9 cellular contexts compared by ENCODE assay signal in genomic region chr2:174603280-174603679, GRCh38. TPM values are rescaled to one million over a fixed set of nuclear protein-coding genes. Genes with fewer than 3 reads are reported as not detected.
DNase-seq lines count a peak whose midpoint lies in the region; ATAC-seq and TF ChIP-seq lines count a peak whose summit lies in the region.
"Had no signal": no experiment of that assay in that cellular context is flagged by ENCODE, and none has a peak within 500 bp of the region (broad histone marks: within the 10 kb centered on the region; RNA-seq: fewer than 3 reads in every experiment).

No MANE protein-coding gene starts in this region.

- no peak overlapping the region for H3K27ac Mint-ChIP-seq in Calu3 (ENCODE audit: unreplicated experiment)
- H3K27ac Mint-ChIP-seq in natural killer cell: peak overlapping the region; percentile 81 to 83

- intact Hi-C loops in Calu3 (cut with micrococcal nuclease; ENCODE audit: unreplicated experiment) (loop anchor here (2.0 kb wide), 1 partner anchor 140 kb away; no protein-coding TSS in a partner anchor), natural killer cell (cut with micrococcal nuclease) (loop anchor here (1.0 kb wide), 2 partner anchors 25 to 141 kb away; no protein-coding TSS in a partner anchor)

- H3K9me3 Mint-ChIP-seq in Calu3 (ENCODE audit: low read depth, unreplicated experiment): peaks cover 2% of the 10 kb centered on the region
- no peaks in the 10 kb centered on the region for H3K9me3 Mint-ChIP-seq in natural killer cell

- TF ChIP-seq CTCF in Calu3 (IDR thresholded peaks at IDR 0.05; ENCODE audit: unreplicated experiment) (peak; percentile 35), GM20000 (IDR thresholded peaks at IDR 0.05; ENCODE audit: extremely low read depth, missing control alignments) (peak; percentile 58), epithelial cell of esophagus (IDR thresholded peaks at IDR 0.05; ENCODE audit: insufficient read depth, low read depth, low read length, missing control alignments) (peak; percentile 72), natural killer cell (IDR thresholded peaks at IDR 0.05) (peak; percentile 60)

- H3K4me1 Mint-ChIP-seq in Calu3 (ENCODE audit: low read depth, unreplicated experiment) (no peaks in the 10 kb centered on the region), natural killer cell (peaks cover 64 to 69% of the 10 kb centered on the region in 2 donors)

- H3K4me3 ChIP-seq in epithelial cell of esophagus (ENCODE audit: low read length): no peak overlapping the region
- H3K4me3 ChIP-seq: SK-N-MC had no signal

- H3K4me3 Mint-ChIP-seq in Calu3 (ENCODE audit: low read depth, unreplicated experiment) (no peak overlapping the region), natural killer cell (no peak overlapping the region)

- peak; percentile 44 for DNase-seq in Calu3
- DNase-seq in GM20000 (ENCODE audit: low spot score): no peak
- DNase-seq in NCI-H146 treated with DMSO at 0.1 percent for 48 hours (lab: John Stamatoyannopoulos, UW; ENCODE audit: unreplicated experiment): peak; percentile 4
- peak; percentile 39 to 43 for DNase-seq in activated CD4-positive, alpha-beta T cell treated with anti-CD3 and anti-CD28 coated beads, Interleukin-2, amount 50 U/mL, for 4 hours
- peak; percentile 76 for DNase-seq in epithelial cell of esophagus (ENCODE audit: low read depth)
- DNase-seq in natural killer cell: peak; percentile 39
- no peak for DNase-seq in GM19238 (ENCODE audit: insufficient read length, low spot score)

- H3K27me3 Mint-ChIP-seq in Calu3 (ENCODE audit: unreplicated experiment) (peaks cover 14% of the 10 kb centered on the region), natural killer cell (ENCODE audit: low read depth in 2 of 2) (no peaks in the 10 kb centered on the region)

- CTCF ChIA-PET in Calu3 (lab: Charles Lee): interaction anchor here (1.8 kb wide), 1 partner anchor 141 kb away, joined by 13 read pairs; no protein-coding TSS in a partner anchor

- BruUV-seq in Calu3 (replicated peaks; lab: Mats Ljungman, UMichigan): no TSS peak

- ATAC-seq in natural killer cell (peak; percentile 87 to 94 (median 93)), HG03469 (IDR thresholded peaks at IDR 0.05; ENCODE audit: unreplicated experiment) (no peak)

- H3K36me3 Mint-ChIP-seq in Calu3 (ENCODE audit: insufficient read depth, unreplicated experiment) (no peaks in the 10 kb centered on the region), natural killer cell (no peaks in the 10 kb centered on the region)

RNA-seq across cellular contexts. Expression of gene WIPF1, which starts 5.7 kb away (rescaled TPM):
- total RNA-seq in Calu3 (2022): 0.73 and 0.87 TPM in 2 replicates
- total RNA-seq in natural killer cell: 100 to 1,000 TPM; 508 to 640 (median 555) TPM

Comparison
In these comparisons a context has a peak if more than half of its experiments do, and no peak if none do; other contexts are left out.
1. DNase-seq: peak in Calu3 (single experiment), NCI-H146 treated with DMSO at 0.1 percent for 48 hours (single experiment), activated CD4-positive, alpha-beta T cell treated with anti-CD3 and anti-CD28 coated beads, Interleukin-2, amount 50 U/mL, for 4 hours (2 of 2), epithelial cell of esophagus (single experiment) and natural killer cell (single experiment); none in GM20000 (single experiment) and GM19238 (single experiment).
2. RNA of gene WIPF1, which starts 5.7 kb away (total RNA-seq): 508 to 640 TPM in natural killer cell; 0.73 to 0.87 TPM in Calu3; every median in the first group is over 100 times any median in the second.
3. Peak in every context shown above with its lines, with median percentiles within 50 percentile points of each other: CTCF ChIP-seq.